ENCODE assay signal across 1 cellular context in genomic region chr18:63090334-63090733, GRCh38.
TF ChIP-seq lines count a peak whose summit lies in the region.

No MANE protein-coding gene starts in this region.

TF ChIP-seq in GM23338, 12 proteins besides CTCF, POLR2A, EP300 and RAD21 (continued from another document):
- TF ChIP-seq REST (IDR thresholded peaks at IDR 0.05; ENCODE audit: unreplicated experiment) (no peak), CREB1 (CRISPR knock-in tag; IDR thresholded peaks at IDR 0.05; ENCODE audit: low read depth) (no peak), POLR2AphosphoS5 (IDR thresholded peaks at IDR 0.05; ENCODE audit: low read depth) (no peak), ZNF462 (CRISPR knock-in tag; IDR thresholded peaks at IDR 0.05) (no peak)
TF ChIP-seq in GM23338: peak in this region for 0.
